ENCODE assay signal across 16 cellular contexts in the genomic region with DNA sequence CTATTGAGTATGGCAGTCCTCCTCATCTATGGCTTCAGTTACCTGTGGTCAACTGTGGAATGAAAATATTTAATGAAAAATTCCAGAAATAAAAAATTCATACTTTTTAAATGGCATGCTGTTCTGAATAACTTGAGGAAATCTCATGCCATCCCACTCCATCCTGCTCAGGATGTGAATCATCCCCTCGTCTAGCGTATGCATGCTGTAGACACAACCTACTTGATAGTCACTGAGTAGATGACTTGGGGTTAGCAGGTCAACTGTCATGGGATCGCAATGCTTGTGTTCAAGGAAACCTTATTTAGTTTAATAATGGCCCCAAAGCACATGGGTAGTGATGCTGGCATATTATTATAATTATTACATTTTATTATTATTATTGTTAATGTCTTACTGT. TPM values are rescaled to one million over a fixed set of nuclear protein-coding genes. Genes with fewer than 3 reads are reported as not detected.
DNase-seq lines count a peak whose midpoint lies in the region; ATAC-seq, FAIRE-seq and TF ChIP-seq lines count a peak whose summit lies in the region.
"Had no signal": no experiment of that assay in that cellular context is flagged by ENCODE, and none has a peak within 500 bp of the region (broad histone marks: within the 10 kb centered on the region; RNA-seq: fewer than 3 reads in every experiment).

No MANE protein-coding gene starts in this region.

- FAIRE-seq in astrocyte (lab: Jason Lieb, UNC) = no peak
- FAIRE-seq: A549 had no signal

- H3K4me3 Mint-ChIP-seq in astrocyte (ENCODE audit: unreplicated experiment) = no peak overlapping the region
- no peak overlapping the region for H3K4me3 Mint-ChIP-seq in activated naive CD4-positive, alpha-beta T cell treated with anti-CD3 and anti-CD28 coated beads, Interleukin-2, amount 10 ng/mL, durations not matched to agents 7 days and 5 days
- H3K4me3 Mint-ChIP-seq: neural crest cell had no signal

- H3K27me3 ChIP-seq in A673 (replicated peaks; ENCODE audit: insufficient read depth, low read depth, low read length, poor library complexity) (peaks cover 19% of the 10 kb centered on the region), astrocyte (ENCODE audit: insufficient read depth, low read length) (no peaks in the 10 kb centered on the region)
- H3K27me3 ChIP-seq: MG63 had no signal

- H3K4me2 ChIP-seq in astrocyte (ENCODE audit: low read length) = peak overlapping the region; percentile 64
- H3K4me2 ChIP-seq: A549 had no signal

- no peak overlapping the region for H3K9ac ChIP-seq in astrocyte (ENCODE audit: low read length)

- H3K4me1 Mint-ChIP-seq in astrocyte (ENCODE audit: low read depth, unreplicated experiment) = peaks cover 21% of the 10 kb centered on the region
- H3K4me1 Mint-ChIP-seq in activated naive CD4-positive, alpha-beta T cell treated with anti-CD3 and anti-CD28 coated beads, Interleukin-2, amount 10 ng/mL, durations not matched to agents 7 days and 5 days = peaks cover 15% of the 10 kb centered on the region

- H3K4me1 ChIP-seq in A673 (ENCODE audit: insufficient read depth, low read length, poor library complexity, severe bottlenecking) (no peaks in the 10 kb centered on the region), astrocyte (ENCODE audit: insufficient read depth, low read length) (peaks cover 31% of the 10 kb centered on the region), mucosa of descending colon (ENCODE audit: low read depth) (no peaks in the 10 kb centered on the region)
- H3K4me1 ChIP-seq: A549 had no signal

- peak overlapping the region; percentile 59 for H3K27ac Mint-ChIP-seq in astrocyte (ENCODE audit: unreplicated experiment)
- no peak overlapping the region for H3K27ac Mint-ChIP-seq in activated naive CD4-positive, alpha-beta T cell treated with anti-CD3 and anti-CD28 coated beads, Interleukin-2, amount 10 ng/mL, durations not matched to agents 7 days and 5 days
- no peak overlapping the region for H3K27ac Mint-ChIP-seq in activated naive CD4-positive, alpha-beta T cell treated with anti-CD3 and anti-CD28 coated beads, Interleukin-2, amount 50 U/mL, for 72 hours

- peaks cover 17% of the 10 kb centered on the region for H3K27me3 Mint-ChIP-seq in astrocyte (ENCODE audit: low read depth, unreplicated experiment)
- peaks cover 45% of the 10 kb centered on the region for H3K27me3 Mint-ChIP-seq in activated naive CD4-positive, alpha-beta T cell treated with anti-CD3 and anti-CD28 coated beads, Interleukin-2, amount 10 ng/mL, durations not matched to agents 7 days and 5 days

- peaks cover 2% of the 10 kb centered on the region for H3K79me2 ChIP-seq in astrocyte (ENCODE audit: insufficient read depth, low read length)

- CTCF ChIA-PET in A673 (lab: Charles Lee) = no interaction called here
- CTCF ChIA-PET in activated naive CD4-positive, alpha-beta T cell treated with anti-CD3 and anti-CD28 coated beads, Interleukin-2, amount 10 ng/mL, durations not matched to agents 7 days and 5 days (lab: Charles Lee) = no interaction called here

- intact Hi-C loops in A673 (cut with micrococcal nuclease; ENCODE audit: unreplicated experiment) = no loop called here
- intact Hi-C loops in mucosa of descending colon (cut with DNase I, micrococcal nuclease) = no loop called here

- H3K36me3 ChIP-seq in A673 (ENCODE audit: insufficient read depth, low read length, poor library complexity, severe bottlenecking) = no peaks in the 10 kb centered on the region
- no peaks in the 10 kb centered on the region for H3K36me3 ChIP-seq in astrocyte (ENCODE audit: insufficient read depth, low read length)
- no peaks in the 10 kb centered on the region for H3K36me3 ChIP-seq in mucosa of descending colon (ENCODE audit: low read depth)
- H3K36me3 ChIP-seq: MG63, thoracic aorta, WERI-Rb-1 had no signal

- no peak overlapping the region for H3K4me3 ChIP-seq in A673 (ENCODE audit: low read depth, low read length, poor library complexity, severe bottlenecking)
- H3K4me3 ChIP-seq in astrocyte (ENCODE audit: insufficient read depth, low read depth, low read length) = no peak overlapping the region
- no peak overlapping the region for H3K4me3 ChIP-seq in mucosa of descending colon
- H3K4me3 ChIP-seq: A549, MG63, skin epidermis, thoracic aorta had no signal

- no TSS peak for BruUV-seq in A673 (replicated peaks; lab: Mats Ljungman, UMichigan)

- no peaks in the 10 kb centered on the region for H3K9me3 ChIP-seq in A673 (ENCODE audit: low read depth, low read length, poor library complexity, severe bottlenecking)
- H3K9me3 ChIP-seq in astrocyte (ENCODE audit: insufficient read depth, low read depth, low read length) = no peaks in the 10 kb centered on the region
- peaks cover 7% of the 10 kb centered on the region for H3K9me3 ChIP-seq in mucosa of descending colon
- H3K9me3 ChIP-seq: A549, thoracic aorta had no signal

- TF ChIP-seq CTCF in A673 (conservative IDR thresholded peaks at IDR 0.05; ENCODE audit: low read depth, low read length) = no peak
- TF ChIP-seq CTCF in astrocyte (IDR thresholded peaks at IDR 0.05; ENCODE audit: insufficient read depth, low read depth, low read length) = no peak
- TF ChIP-seq CTCF in mucosa of descending colon (IDR thresholded peaks at IDR 0.05) = no peak

- H3K36me3 Mint-ChIP-seq in astrocyte (ENCODE audit: low read depth, unreplicated experiment) = peaks cover 2% of the 10 kb centered on the region
- H3K36me3 Mint-ChIP-seq in activated naive CD4-positive, alpha-beta T cell treated with anti-CD3 and anti-CD28 coated beads, Interleukin-2, amount 10 ng/mL, durations not matched to agents 7 days and 5 days = no peaks in the 10 kb centered on the region
- no peaks in the 10 kb centered on the region for H3K36me3 Mint-ChIP-seq in activated naive CD4-positive, alpha-beta T cell treated with anti-CD3 and anti-CD28 coated beads, Interleukin-2, amount 50 U/mL, for 72 hours

- H3K27ac ChIP-seq in A673 (ENCODE audit: low read depth, low read length, poor library complexity, severe bottlenecking) (no peak overlapping the region), astrocyte (ENCODE audit: low read depth, low read length) (peak overlapping the region; percentile 91)
- H3K27ac ChIP-seq: A549, thoracic aorta, WERI-Rb-1 had no signal

- no peak for ATAC-seq in HG03039 (IDR thresholded peaks at IDR 0.05; ENCODE audit: unreplicated experiment)
- ATAC-seq in mucosa of descending colon = no peak
- ATAC-seq in activated naive CD4-positive, alpha-beta T cell treated with anti-CD3 and anti-CD28 coated beads, Interleukin-2, amount 50 U/mL, for 72 hours = no peak
- ATAC-seq: A549, left colon had no signal

- peaks cover 2% of the 10 kb centered on the region for H3K9me3 Mint-ChIP-seq in astrocyte (ENCODE audit: unreplicated experiment)
- peaks cover 4% of the 10 kb centered on the region for H3K9me3 Mint-ChIP-seq in activated naive CD4-positive, alpha-beta T cell treated with anti-CD3 and anti-CD28 coated beads, Interleukin-2, amount 10 ng/mL, durations not matched to agents 7 days and 5 days
- H3K9me3 Mint-ChIP-seq in activated naive CD4-positive, alpha-beta T cell treated with anti-CD3 and anti-CD28 coated beads, Interleukin-2, amount 50 U/mL, for 72 hours = no peaks in the 10 kb centered on the region

- DNase-seq in A673 (ENCODE audit: low spot score) (peak; percentile 14), HS-27A (ENCODE audit: low read depth) (peak; percentile 87), astrocyte (ENCODE audit: low read depth) (peak; percentile 86), foreskin melanocyte (peak; percentile 46), mucosa of descending colon (no peak)
- no peak for DNase-seq in activated naive CD4-positive, alpha-beta T cell treated with anti-CD3 and anti-CD28 coated beads, Interleukin-2, amount 10 ng/mL, durations not matched to agents 7 days and 5 days
- no peak for DNase-seq in activated naive CD4-positive, alpha-beta T cell treated with anti-CD3 and anti-CD28 coated beads, Interleukin-2, amount 50 U/mL, for 72 hours (ENCODE audit: low spot score in 2 of 2)
- DNase-seq: left colon, MG63, NCI-H2171 treated with DMSO at 0.1 percent for 48 hours, WERI-Rb-1 had no signal

- H2AFZ ChIP-seq in astrocyte (ENCODE audit: low read depth, low read length) = no peak overlapping the region

- no peaks in the 10 kb centered on the region for H4K20me1 ChIP-seq in astrocyte (ENCODE audit: insufficient read depth, low read length)

- POLR2A ChIA-PET in A673 (lab: Charles Lee; ENCODE audit: low non-redundant PET) = no interaction called here

RNA-seq across cellular contexts. Expression of a gene that starts 4.8 kb away (rescaled TPM):
- total RNA-seq in A673 (2021) (46.6 and 47.2 TPM in 2 replicates), astrocyte (27.8 and 29.2 TPM in 2 replicates), mucosa of descending colon (10 to 100 TPM; 32.3 to 35.1 (median 32.8) TPM)
- total RNA-seq in activated naive CD4-positive, alpha-beta T cell treated with anti-CD3 and anti-CD28 coated beads, Interleukin-2, amount 50 U/mL, for 72 hours = 10 to 100 TPM; 22.5 to 28.8 TPM

Comparison
In these comparisons a context has a peak if more than half of its experiments do, and no peak if none do; other contexts are left out.
1. DNase-seq: peak in A673 (single experiment), HS-27A (single experiment), astrocyte (single experiment) and foreskin melanocyte (single experiment); none in mucosa of descending colon (0 of 3), activated naive CD4-positive, alpha-beta T cell treated with anti-CD3 and anti-CD28 coated beads, Interleukin-2, amount 10 ng/mL, durations not matched to agents 7 days and 5 days (single experiment) and activated naive CD4-positive, alpha-beta T cell treated with anti-CD3 and anti-CD28 coated beads, Interleukin-2, amount 50 U/mL, for 72 hours (0 of 2).